In the genomic region with DNA sequence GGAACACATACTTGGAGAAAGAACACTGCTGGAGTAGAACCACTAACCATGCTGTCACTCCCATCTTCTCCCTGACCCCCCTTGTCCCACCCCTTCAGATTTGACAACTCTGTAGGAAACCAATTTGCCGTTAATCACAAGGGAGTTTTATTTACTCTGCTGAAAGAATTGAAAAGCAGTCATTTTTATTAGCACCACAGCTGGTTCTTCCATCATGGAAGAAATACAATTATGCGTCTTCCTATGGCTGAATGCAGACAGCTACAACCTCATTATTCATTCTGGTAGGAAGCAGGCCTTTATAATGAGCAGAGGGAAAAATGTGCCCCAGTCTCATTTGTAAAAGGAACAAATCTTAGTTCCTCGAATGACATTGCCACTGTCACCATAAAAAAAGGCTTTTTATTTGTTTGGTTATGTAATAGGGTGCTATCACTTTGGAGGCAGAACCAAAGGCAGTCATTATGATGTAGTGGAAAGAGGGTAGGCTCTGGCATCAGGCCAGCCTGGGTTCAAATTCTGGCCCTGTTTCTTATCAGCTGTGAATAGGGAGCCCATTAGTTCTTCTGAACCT, we compare ENCODE assay signal across 18 cellular contexts.
"Had no signal": no experiment of that assay in that cellular context is flagged by ENCODE, and none has a peak within 500 bp of the region (broad histone marks: within the 10 kb centered on the region; RNA-seq: fewer than 3 reads in every experiment).

No MANE protein-coding gene starts in this region.

- H3K4me3 Mint-ChIP-seq: activated CD4-positive, alpha-beta T cell treated with anti-CD3 and anti-CD28 coated beads, Interleukin-2, amount 10 ng/mL, durations not matched to agents 7 days and 5 days; activated T-cell treated with anti-CD3 and anti-CD28 coated beads, Interleukin-2, amount 50 U/mL, for 24 hours; central memory CD8-positive, alpha-beta T cell; neural progenitor cell; type B pancreatic cell had no signal

- FAIRE-seq: pancreas had no signal

- H3K4me3 ChIP-seq: neural progenitor cell, pancreas, suprapubic skin had no signal

- H3K9me3 Mint-ChIP-seq: activated CD4-positive, alpha-beta T cell treated with anti-CD3 and anti-CD28 coated beads, Interleukin-2, amount 10 ng/mL, durations not matched to agents 7 days and 5 days; activated T-cell treated with anti-CD3 and anti-CD28 coated beads, Interleukin-2, amount 50 U/mL, for 24 hours; central memory CD8-positive, alpha-beta T cell; neural progenitor cell had no signal

- H3K27ac Mint-ChIP-seq: activated CD4-positive, alpha-beta T cell treated with anti-CD3 and anti-CD28 coated beads, Interleukin-2, amount 10 ng/mL, durations not matched to agents 7 days and 5 days; activated naive CD4-positive, alpha-beta T cell treated with anti-CD3 and anti-CD28 coated beads, Interleukin-2, amount 50 U/mL, for 72 hours; activated T-cell treated with anti-CD3 and anti-CD28 coated beads, Interleukin-2, amount 50 U/mL, for 24 hours; neural progenitor cell; type B pancreatic cell had no signal

- H3K9me3 ChIP-seq: pancreas, suprapubic skin had no signal

- ATAC-seq: activated naive CD4-positive, alpha-beta T cell treated with anti-CD3 and anti-CD28 coated beads, Interleukin-2, amount 50 U/mL, for 72 hours; pancreas; stimulated activated naive CD8-positive, alpha-beta T cell treated with anti-CD3 and anti-CD28 coated beads, Interleukin-15, Interleukin-2, amounts not matched to agents 100 U/mL and 50 U/mL, for 24 hours had no signal

- H3K36me3 ChIP-seq: neural progenitor cell, pancreas, suprapubic skin had no signal

- H3K27me3 ChIP-seq: neural progenitor cell, pancreas, suprapubic skin had no signal

- H3K36me3 Mint-ChIP-seq: brain, neural progenitor cell, type B pancreatic cell had no signal

- DNase-seq: activated CD4-positive, alpha-beta T cell treated with anti-CD3 and anti-CD28 coated beads, Interleukin-2, amount 10 ng/mL, durations not matched to agents 7 days and 5 days; activated CD4-positive, CD25-positive, alpha-beta regulatory T cell; activated effector memory CD4-positive, alpha-beta T cell treated with anti-CD3 and anti-CD28 coated beads, Interleukin-2, amount 50 U/mL, for 16 hours; activated T-cell treated with anti-CD3 and anti-CD28 coated beads, Interleukin-2, amount 50 U/mL, for 24 hours; amniotic stem cell; cortex of kidney; effector memory CD4-positive, alpha-beta T cell; hippocampal formation; kidney glomerular epithelial cell; pancreas; stimulated activated CD4-positive, alpha-beta T cell treated with anti-CD3 and anti-CD28 coated beads, Interleukin-2, amount 100 ng/mL, for 48 hours; stimulated activated naive CD8-positive, alpha-beta T cell treated with anti-CD3 and anti-CD28 coated beads, Interleukin-15, Interleukin-2, amounts not matched to agents 100 U/mL and 50 U/mL, for 24 hours had no signal

- H3K4me1 ChIP-seq: neural progenitor cell had no signal

- H3K27ac ChIP-seq: neural progenitor cell, pancreas, suprapubic skin had no signal
